ENCODE assay signal across 40 cellular contexts in genomic region chr9:89937051-89937450, GRCh38.
"Had no signal": no experiment of that assay in that cellular context is flagged by ENCODE, and none has a peak within 500 bp of the region (broad histone marks: within the 10 kb centered on the region; RNA-seq: fewer than 3 reads in every experiment).

No MANE protein-coding gene starts in this region.

- H3K4me1 ChIP-seq: breast epithelium had no signal

- ATAC-seq: activated naive CD4-positive, alpha-beta T cell treated with anti-CD3 and anti-CD28 coated beads, Interleukin-2, amount 50 U/mL, for 72 hours; activated naive CD8-positive, alpha-beta T cell treated with anti-CD3 and anti-CD28 coated beads, Interleukin-2, amount 50 U/mL, for 24 hours; activated T-cell treated with anti-CD3 and anti-CD28 coated beads, Interleukin-2, amount 50 U/mL, for 4 hours; activated T-cell treated with anti-CD3 and anti-CD28 coated beads, Interleukin-2, amount 50 U/mL, for 72 hours; activated T-helper 17 cell treated with anti-CD3 and anti-CD28 coated beads, Interleukin-2, amount 50 U/mL, for 72 hours; body of pancreas had no signal

- H3K27ac ChIP-seq: adrenal gland, ascending aorta, body of pancreas, brain microvascular endothelial cell, breast epithelium, cardiac muscle cell had no signal

- H3K36me3 Mint-ChIP-seq: activated naive CD4-positive, alpha-beta T cell treated with anti-CD3 and anti-CD28 coated beads, Interleukin-2, amount 10 ng/mL, durations not matched to agents 7 days and 5 days; activated naive CD4-positive, alpha-beta T cell treated with anti-CD3 and anti-CD28 coated beads, Interleukin-2, amount 50 U/mL, for 24 hours; activated naive CD8-positive, alpha-beta T cell; activated naive CD8-positive, alpha-beta T cell treated with anti-CD3 and anti-CD28 coated beads for 36 hours; activated naive CD8-positive, alpha-beta T cell treated with anti-CD3 and anti-CD28 coated beads, Interleukin-2, amount 10 ng/mL, durations not matched to agents 7 days and 5 days; brain had no signal

- H3K27ac Mint-ChIP-seq: activated naive CD4-positive, alpha-beta T cell treated with anti-CD3 and anti-CD28 coated beads for 36 hours; activated naive CD4-positive, alpha-beta T cell treated with anti-CD3 and anti-CD28 coated beads, Interleukin-2, amount 10 ng/mL, durations not matched to agents 7 days and 5 days; activated naive CD4-positive, alpha-beta T cell treated with anti-CD3 and anti-CD28 coated beads, Interleukin-2, amount 50 U/mL, for 24 hours; activated naive CD4-positive, alpha-beta T cell treated with anti-CD3 and anti-CD28 coated beads, Interleukin-2, amount 50 U/mL, for 72 hours; activated naive CD8-positive, alpha-beta T cell; activated naive CD8-positive, alpha-beta T cell treated with anti-CD3 and anti-CD28 coated beads for 36 hours; activated naive CD8-positive, alpha-beta T cell treated with anti-CD3 and anti-CD28 coated beads, Interleukin-2, amount 10 ng/mL, durations not matched to agents 7 days and 5 days; activated naive CD8-positive, alpha-beta T cell treated with anti-CD3 and anti-CD28 coated beads, Interleukin-2, amount 50 U/mL, for 24 hours; activated T-cell treated with anti-CD3 and anti-CD28 coated beads, Interleukin-2, amount 50 U/mL, for 24 hours; activated T-cell treated with anti-CD3 and anti-CD28 coated beads, Interleukin-2, amount 50 U/mL, for 72 hours; activated T-helper 1 cell treated with anti-CD3 and anti-CD28 coated beads, Interleukin-12 subunit alpha, Interleukin-12 subunit beta, Interleukin-2, Interleukin-4 antibody, amounts not matched to agents 30 ng/mL and 10 ng/mL and 1 ng/mL, durations not matched to agents 14 hours and 24 hours and 36 hours; activated T-helper 17 cell treated with anti-CD3 and anti-CD28 coated beads, Interleukin-2, amount 50 U/mL, for 72 hours; activated T-helper 2 cell treated with anti-CD3 and anti-CD28 coated beads, Interferon-gamma antibody, Interleukin-2, Interleukin-4, amounts not matched to agents 10 μg/mL and 5 μg/mL and 100 μg/mL, durations not matched to agents 14 hours and 24 hours and 36 hours; brain had no signal

- DNase-seq: activated effector memory CD4-positive, alpha-beta T cell treated with anti-CD3 and anti-CD28 coated beads, Interleukin-2, amount 50 U/mL, for 16 hours; activated effector memory CD4-positive, alpha-beta T cell treated with Interleukin-2 at 50 U/mL for 16 hours; activated gamma-delta T cell; activated gamma-delta T cell treated with Interleukin-2 at 50 U/mL for 16 hours; activated naive CD4-positive, alpha-beta T cell; activated naive CD4-positive, alpha-beta T cell treated with anti-CD3 and anti-CD28 coated beads for 36 hours; activated naive CD4-positive, alpha-beta T cell treated with anti-CD3 and anti-CD28 coated beads, Interleukin-2, amount 10 ng/mL, durations not matched to agents 7 days and 5 days; activated naive CD4-positive, alpha-beta T cell treated with anti-CD3 and anti-CD28 coated beads, Interleukin-2, amount 50 U/mL, for 16 hours; activated naive CD4-positive, alpha-beta T cell treated with Interleukin-2 at 50 U/mL for 16 hours; activated naive CD8-positive, alpha-beta T cell treated with anti-CD3 and anti-CD28 coated beads for 36 hours; activated naive CD8-positive, alpha-beta T cell treated with anti-CD3 and anti-CD28 coated beads, Interleukin-2, amount 10 ng/mL, durations not matched to agents 7 days and 5 days; activated naive CD8-positive, alpha-beta T cell treated with anti-CD3 and anti-CD28 coated beads, Interleukin-2, amount 50 U/mL, for 24 hours; activated T-cell treated with anti-CD3 and anti-CD28 coated beads, Interleukin-2, amount 50 U/mL, for 1 hour; activated T-cell treated with anti-CD3 and anti-CD28 coated beads, Interleukin-2, amount 50 U/mL, for 24 hours; activated T-cell treated with anti-CD3 and anti-CD28 coated beads, Interleukin-2, amount 50 U/mL, for 4 hours; activated T-cell treated with anti-CD3 and anti-CD28 coated beads, Interleukin-2, amount 50 U/mL, for 48 hours; activated T-cell treated with anti-CD3 and anti-CD28 coated beads, Interleukin-2, amount 50 U/mL, for 72 hours; adrenal gland; amniotic stem cell; amygdala; anterior cingulate cortex; aorta; body of pancreas; brain microvascular endothelial cell; caudate nucleus; central memory CD4-positive, alpha-beta T cell; cerebellar nuclear complex had no signal

- H3K9me3 Mint-ChIP-seq: activated naive CD4-positive, alpha-beta T cell treated with anti-CD3 and anti-CD28 coated beads for 36 hours; activated naive CD4-positive, alpha-beta T cell treated with anti-CD3 and anti-CD28 coated beads, Interleukin-2, amount 10 ng/mL, durations not matched to agents 7 days and 5 days; activated naive CD4-positive, alpha-beta T cell treated with anti-CD3 and anti-CD28 coated beads, Interleukin-2, amount 50 U/mL, for 24 hours; activated naive CD4-positive, alpha-beta T cell treated with anti-CD3 and anti-CD28 coated beads, Interleukin-2, amount 50 U/mL, for 72 hours; activated naive CD8-positive, alpha-beta T cell treated with anti-CD3 and anti-CD28 coated beads for 36 hours; activated naive CD8-positive, alpha-beta T cell treated with anti-CD3 and anti-CD28 coated beads, Interleukin-2, amount 10 ng/mL, durations not matched to agents 7 days and 5 days; activated naive CD8-positive, alpha-beta T cell treated with anti-CD3 and anti-CD28 coated beads, Interleukin-2, amount 50 U/mL, for 24 hours; activated T-cell treated with anti-CD3 and anti-CD28 coated beads, Interleukin-2, amount 50 U/mL, for 24 hours; activated T-cell treated with anti-CD3 and anti-CD28 coated beads, Interleukin-2, amount 50 U/mL, for 4 hours; activated T-cell treated with anti-CD3 and anti-CD28 coated beads, Interleukin-2, amount 50 U/mL, for 72 hours; activated T-helper 1 cell treated with anti-CD3 and anti-CD28 coated beads, Interleukin-12 subunit alpha, Interleukin-12 subunit beta, Interleukin-2, Interleukin-4 antibody, amounts not matched to agents 30 ng/mL and 10 ng/mL and 1 ng/mL, durations not matched to agents 14 hours and 24 hours and 36 hours; activated T-helper 17 cell treated with anti-CD3 and anti-CD28 coated beads, Interleukin-2, amount 50 U/mL, for 72 hours; activated T-helper 2 cell treated with anti-CD3 and anti-CD28 coated beads, Interferon-gamma antibody, Interleukin-2, Interleukin-4, amounts not matched to agents 10 μg/mL and 5 μg/mL and 100 μg/mL, durations not matched to agents 14 hours and 24 hours and 36 hours; central memory CD8-positive, alpha-beta T cell had no signal

- H3K27me3 ChIP-seq: adrenal gland, ascending aorta, body of pancreas, brain microvascular endothelial cell, breast epithelium, cardiac muscle cell had no signal

- FAIRE-seq: astrocyte, bronchial epithelial cell had no signal

- H3K4me1 Mint-ChIP-seq: activated naive CD4-positive, alpha-beta T cell treated with anti-CD3 and anti-CD28 coated beads, Interleukin-2, amount 10 ng/mL, durations not matched to agents 7 days and 5 days; activated naive CD4-positive, alpha-beta T cell treated with anti-CD3 and anti-CD28 coated beads, Interleukin-2, amount 50 U/mL, for 24 hours; central memory CD8-positive, alpha-beta T cell had no signal

- H3K4me3 ChIP-seq: adrenal gland, ascending aorta, body of pancreas, breast epithelium, cardiac muscle cell had no signal

- H3K4me3 Mint-ChIP-seq: activated naive CD4-positive, alpha-beta T cell treated with anti-CD3 and anti-CD28 coated beads for 36 hours; activated naive CD4-positive, alpha-beta T cell treated with anti-CD3 and anti-CD28 coated beads, Interleukin-2, amount 10 ng/mL, durations not matched to agents 7 days and 5 days; activated naive CD4-positive, alpha-beta T cell treated with anti-CD3 and anti-CD28 coated beads, Interleukin-2, amount 50 U/mL, for 24 hours; activated naive CD8-positive, alpha-beta T cell; activated naive CD8-positive, alpha-beta T cell treated with anti-CD3 and anti-CD28 coated beads for 36 hours; activated naive CD8-positive, alpha-beta T cell treated with anti-CD3 and anti-CD28 coated beads, Interleukin-2, amount 10 ng/mL, durations not matched to agents 7 days and 5 days; activated naive CD8-positive, alpha-beta T cell treated with anti-CD3 and anti-CD28 coated beads, Interleukin-2, amount 50 U/mL, for 24 hours; activated T-cell treated with anti-CD3 and anti-CD28 coated beads, Interleukin-2, amount 50 U/mL, for 24 hours; activated T-cell treated with anti-CD3 and anti-CD28 coated beads, Interleukin-2, amount 50 U/mL, for 4 hours; activated T-cell treated with anti-CD3 and anti-CD28 coated beads, Interleukin-2, amount 50 U/mL, for 72 hours; activated T-helper 1 cell treated with anti-CD3 and anti-CD28 coated beads, Interleukin-12 subunit alpha, Interleukin-12 subunit beta, Interleukin-2, Interleukin-4 antibody, amounts not matched to agents 30 ng/mL and 10 ng/mL and 1 ng/mL, durations not matched to agents 14 hours and 24 hours and 36 hours; activated T-helper 17 cell treated with anti-CD3 and anti-CD28 coated beads, Interleukin-2, amount 50 U/mL, for 72 hours; brain; central memory CD8-positive, alpha-beta T cell had no signal

- H3K36me3 ChIP-seq: adrenal gland, ascending aorta, brain microvascular endothelial cell, breast epithelium, cardiac muscle cell had no signal

- H3K9me3 ChIP-seq: adrenal gland, ascending aorta, body of pancreas, breast epithelium had no signal
